Comparison of ENCODE assay signal across 27 cellular contexts in the genomic region with DNA sequence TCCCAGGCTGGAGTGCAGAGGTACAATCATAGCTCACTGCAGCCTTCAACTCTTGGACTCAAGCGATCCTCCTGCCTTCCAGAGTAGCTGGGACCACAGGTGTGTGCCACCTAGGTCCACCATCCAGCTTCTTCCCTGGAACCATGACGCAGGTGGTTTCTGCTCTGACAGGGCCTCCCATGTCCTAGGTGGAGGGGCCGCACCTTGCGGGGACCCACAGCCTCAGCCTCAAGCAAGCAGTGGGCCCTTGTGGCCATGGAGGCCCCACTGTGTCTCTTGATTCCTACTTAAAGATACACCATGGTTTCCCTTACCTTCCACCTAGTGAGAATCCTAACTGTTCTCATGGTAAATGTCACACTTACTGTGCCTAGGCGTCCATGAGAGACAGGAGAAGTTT. TPM values are rescaled to one million over a fixed set of nuclear protein-coding genes. Genes with fewer than 3 reads are reported as not detected.
"Had no signal": no experiment of that assay in that cellular context is flagged by ENCODE, and none has a peak within 500 bp of the region (broad histone marks: within the 10 kb centered on the region; RNA-seq: fewer than 3 reads in every experiment).

No MANE protein-coding gene starts in this region.

- ATAC-seq: naive thymus-derived CD8-positive, alpha-beta T cell; pancreas; psoas muscle; right cardiac atrium; right lobe of liver; stimulated activated effector memory CD8-positive, alpha-beta T cell treated with anti-CD3 and anti-CD28 coated beads, Interleukin-12 subunit alpha, Interleukin-12 subunit beta, amount 100 ng/mL, for 72 hours; stimulated activated naive B cell treated with anti-CD40 and anti-IgM and Interleukin-4, amounts not matched to agents 10 μg/mL and 1 μg/mL and 100 μg/mL, for 72 hours had no signal

- DNase-seq: naive B cell; nephron progenitor cell; nucleus accumbens; right cardiac atrium; sigmoid colon; small intestine; stimulated activated CD4-positive, alpha-beta T cell treated with anti-CD3 and anti-CD28 coated beads, Interleukin-15, amount 100 ng/mL, for 24 hours; stimulated activated CD4-positive, alpha-beta T cell treated with anti-CD3 and anti-CD28 coated beads, Interleukin-2, amount 100 ng/mL, for 24 hours; stimulated activated CD4-positive, alpha-beta T cell treated with anti-CD3 and anti-CD28 coated beads, Interleukin-2, amount 100 ng/mL, for 48 hours; stimulated activated CD4-positive, alpha-beta T cell treated with anti-CD3 and anti-CD28 coated beads, Interleukin-4, amount 100 ng/mL, for 24 hours; stimulated activated naive B cell treated with anti-CD40 and anti-IgM and Interleukin-4, amounts not matched to agents 10 μg/mL and 1 μg/mL and 100 μg/mL, for 72 hours; stimulated activated naive CD4-positive, alpha-beta T cell treated with Interleukin-2 at 50 U/mL for 16 hours; stomach; thyroid gland had no signal

- H3K27me3 ChIP-seq: pancreas, right lobe of liver, sigmoid colon, thyroid gland, tibial nerve, vagina had no signal

- H3K4me3 ChIP-seq: pancreas, psoas muscle, right lobe of liver, sigmoid colon, stomach, thoracic aorta, thyroid gland, tibial nerve, vagina had no signal

- H3K36me3 ChIP-seq: neutrophil, pancreas, right lobe of liver, sigmoid colon, stomach, thoracic aorta, thyroid gland, tibial nerve, vagina had no signal

- H3K9me3 ChIP-seq: neutrophil, pancreas, psoas muscle, right lobe of liver, sigmoid colon, stomach, thoracic aorta, thyroid gland, tibial nerve, vagina had no signal

- H3K27ac ChIP-seq: neutrophil, pancreas, psoas muscle, right lobe of liver, sigmoid colon, stomach, thoracic aorta, thyroid gland, tibial nerve, vagina had no signal

- H3K4me1 ChIP-seq: pancreas, psoas muscle, right lobe of liver, sigmoid colon, stomach, tibial nerve, vagina had no signal

RNA-seq across cellular contexts. Expression of a gene that starts 6.9 kb away (rescaled TPM):
- total RNA-seq: naive thymus-derived CD8-positive, alpha-beta T cell; natural killer cell treated with Interleukin-12 subunit alpha and Interleukin-12 subunit beta and Interleukin-15 and Interleukin-18, amount 100 ng/mL, for 72 hours; neural crest cell; pancreas; psoas muscle; renal cortical epithelial cell; right lobe of liver; subcutaneous adipose tissue; thoracic aorta; thyroid gland; tibial nerve had no signal
- polyA plus RNA-seq: naive thymus-derived CD8-positive, alpha-beta T cell; psoas muscle; small intestine had no signal

RNA-seq across cellular contexts. Expression of a gene that starts 19.3 kb away (rescaled TPM):
- total RNA-seq: naive thymus-derived CD8-positive, alpha-beta T cell; natural killer cell treated with Interleukin-12 subunit alpha and Interleukin-12 subunit beta and Interleukin-15 and Interleukin-18, amount 100 ng/mL, for 72 hours; neural crest cell; psoas muscle had no signal
- polyA plus RNA-seq: naive thymus-derived CD8-positive, alpha-beta T cell had no signal
